In the genomic region with DNA sequence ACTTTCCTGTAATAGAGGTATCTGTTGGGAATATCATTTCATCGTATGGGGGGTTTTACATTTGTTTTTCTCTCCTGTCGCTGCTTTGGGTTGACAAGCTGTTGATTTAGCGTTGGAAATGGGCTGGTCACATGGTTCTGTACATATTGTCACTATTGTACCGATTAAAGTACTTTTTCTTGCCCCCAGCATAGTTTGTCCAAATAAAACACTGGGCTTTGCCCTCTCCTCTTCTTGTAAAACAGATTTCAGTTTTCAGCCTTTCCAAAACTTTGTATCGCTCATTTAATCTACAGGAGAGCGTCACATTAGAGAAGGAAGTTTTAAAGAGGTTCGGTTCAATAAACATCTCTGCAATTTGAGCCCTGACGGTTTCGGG, we compare ENCODE assay signal across 8 cellular contexts. TPM values are rescaled to one million over a fixed set of nuclear protein-coding genes. Genes with fewer than 3 reads are reported as not detected.
DNase-seq lines count a peak whose midpoint lies in the region; ATAC-seq and TF ChIP-seq lines count a peak whose summit lies in the region.

No MANE protein-coding gene starts in this region.

- H3K4me1 ChIP-seq in DOHH2 (ENCODE audit: control insufficient read depth, low read length) (peaks cover 24% of the 10 kb centered on the region), OCI-LY7 (ENCODE audit: insufficient read depth, low read length, poor library complexity, severe bottlenecking) (peaks cover 12% of the 10 kb centered on the region), parathyroid adenoma (no peaks in the 10 kb centered on the region)

- BruUV-seq in OCI-LY7 (replicated peaks; lab: Mats Ljungman, UMichigan), result no TSS peak

- H3K36me3 ChIP-seq in DOHH2 (ENCODE audit: control insufficient read depth, low read length) (peaks cover 4% of the 10 kb centered on the region; the same call in 1 of the 2 replicates), OCI-LY7 (ENCODE audit: insufficient read depth, low read length) (peaks cover 6% of the 10 kb centered on the region), parathyroid adenoma (ENCODE audit: control insufficient read depth, insufficient read depth, low read length) (no peaks in the 10 kb centered on the region)

- POLR2A ChIA-PET in OCI-LY7 (lab: Charles Lee) (interaction anchor here (0.6 to 1.3 kb wide), 2 partner anchors 19 to 53 kb away, joined by 3 read pairs; no protein-coding TSS in a partner anchor), GM10248 (lab: Yijun Ruan, JAX) (no interaction called here)

- TF ChIP-seq CTCF in DOHH2 (IDR thresholded peaks at IDR 0.05; ENCODE audit: low read depth, low read length, poor library complexity, severe bottlenecking) (no peak), OCI-LY7 (conservative IDR thresholded peaks at IDR 0.05; ENCODE audit: low read length) (no peak), epithelial cell of esophagus (IDR thresholded peaks at IDR 0.05; ENCODE audit: insufficient read depth, low read depth, low read length, missing control alignments) (no peak), parathyroid adenoma (IDR thresholded peaks at IDR 0.05) (no peak), GM10248 (IDR thresholded peaks at IDR 0.05; ENCODE audit: control extremely low read depth, extremely low read depth, low read depth, missing control alignments) (no peak)

- H3K79me2 ChIP-seq in DOHH2 (ENCODE audit: control insufficient read depth, low read length) (no peaks in the 10 kb centered on the region), OCI-LY7 (ENCODE audit: insufficient read depth, low read depth, low read length) (no peaks in the 10 kb centered on the region), parathyroid adenoma (no peaks in the 10 kb centered on the region)

- H3K4me3 ChIP-seq in DOHH2 (ENCODE audit: low read length) (peak overlapping the region; percentile 77), OCI-LY7 (ENCODE audit: low read depth, low read length, poor library complexity, severe bottlenecking) (peak overlapping the region; percentile 61), epithelial cell of esophagus (ENCODE audit: low read length) (peak overlapping the region; percentile 52), parathyroid adenoma (ENCODE audit: low read depth, low read length) (peak overlapping the region; percentile 55)

- H3K9me2 ChIP-seq in DOHH2 (replicated peaks; ENCODE audit: control insufficient read depth, low read length) (no peaks in the 10 kb centered on the region), OCI-LY7 (ENCODE audit: insufficient read depth, low read length) (no peaks in the 10 kb centered on the region)

- no peak for DNase-seq in OCI-LY7 (ENCODE audit: low spot score)
- DNase-seq in epithelial cell of esophagus (ENCODE audit: low read depth), result no peak
- no peak for DNase-seq in GM10248 (ENCODE audit: extremely low spot score)
- no peak for DNase-seq in activated gamma-delta T cell treated with Interleukin-2 at 50 U/mL for 16 hours

- intact Hi-C loops in OCI-LY7 (cut with micrococcal nuclease; ENCODE audit: unreplicated experiment), result loop anchor here (5.0 kb wide), 1 partner anchor 793 kb away; a partner anchor contains a TSS

- peak overlapping the region; percentile 97 for H3K4me2 ChIP-seq in DOHH2 (ENCODE audit: low read length)
- peak overlapping the region; percentile 98 for H3K4me2 ChIP-seq in OCI-LY7 (ENCODE audit: low read length)
- H3K4me2 ChIP-seq in parathyroid adenoma (ENCODE audit: low read length), result peak overlapping the region; percentile 81

- CTCF ChIA-PET in OCI-LY7 (lab: Charles Lee; ENCODE audit: unreplicated experiment) (no interaction called here), GM10248 (lab: Yijun Ruan, JAX) (interaction anchor here (1.6 kb wide), 1 partner anchor 53 kb away, joined by 4 read pairs; no protein-coding TSS in a partner anchor)

- no peak overlapping the region for H3K27ac ChIP-seq in DOHH2 (ENCODE audit: low read depth, low read length)
- H3K27ac ChIP-seq in OCI-LY7 (ENCODE audit: low read depth, low read length, poor library complexity, severe bottlenecking), result no peak overlapping the region
- H3K27ac ChIP-seq in parathyroid adenoma, result peak overlapping the region; percentile 59

- peaks cover 13% of the 10 kb centered on the region; the same call in 1 of the 2 replicates for H4K20me1 ChIP-seq in DOHH2 (ENCODE audit: control insufficient read depth, insufficient read depth, low read depth, low read length)
- H4K20me1 ChIP-seq in OCI-LY7 (ENCODE audit: insufficient read depth, low read length), result peaks cover 31% of the 10 kb centered on the region

- no peak overlapping the region for H2AFZ ChIP-seq in OCI-LY7 (ENCODE audit: low read length)
- H2AFZ ChIP-seq in parathyroid adenoma, result peak overlapping the region; percentile 24

- no peak overlapping the region for H3K9ac ChIP-seq in parathyroid adenoma

- H3K27me3 ChIP-seq in DOHH2 (ENCODE audit: control insufficient read depth, low read length) (peaks cover 57% of the 10 kb centered on the region), parathyroid adenoma (ENCODE audit: control insufficient read depth, insufficient read depth, low read length) (peaks cover 4% of the 10 kb centered on the region)

- H3K9me3 ChIP-seq in DOHH2 (ENCODE audit: control insufficient read depth, insufficient read depth, low read length) (no peaks in the 10 kb centered on the region), OCI-LY7 (ENCODE audit: low read length) (no peaks in the 10 kb centered on the region), parathyroid adenoma (ENCODE audit: control insufficient read depth, low read length) (no peaks in the 10 kb centered on the region)

- ATAC-seq in GM18498 (IDR thresholded peaks at IDR 0.05; ENCODE audit: unreplicated experiment) (no peak), GM18873 (IDR thresholded peaks at IDR 0.05; ENCODE audit: low FRiP score, unreplicated experiment) (no peak)

- H3F3A ChIP-seq in DOHH2 (ENCODE audit: control insufficient read depth, insufficient read depth), result peaks cover 40% of the 10 kb centered on the region

RNA-seq across cellular contexts. Expression of a gene that starts 4.0 kb away (rescaled TPM):
- total RNA-seq in OCI-LY7 (2014; rRNA removed; shearing (Covaris generic)), result 5.7 and 7.4 TPM in 2 replicates
- 17.8 and 19.4 TPM in 2 replicates for total RNA-seq in OCI-LY7 (2022)

RNA-seq across cellular contexts. Expression of a gene that starts 8.7 kb away (rescaled TPM):
- total RNA-seq in OCI-LY7 (2014; rRNA removed; shearing (Covaris generic)), result 24.6 and 30.1 TPM in 2 replicates
- 50.8 and 53.0 TPM in 2 replicates for total RNA-seq in OCI-LY7 (2022)

RNA-seq across cellular contexts. Expression of a gene that starts 20.4 kb away (rescaled TPM):
- not detected in 2 replicates for total RNA-seq in OCI-LY7 (2014; rRNA removed; shearing (Covaris generic))
- total RNA-seq in OCI-LY7 (2022), result not detected in 2 replicates
